Comparison of ENCODE assay signal across 3 cellular contexts in genomic region chr11:95081412-95081811, GRCh38.
TF ChIP-seq lines count a peak whose summit lies in the region.

No MANE protein-coding gene starts in this region.

TF ChIP-seq in IMR-90, 13 proteins besides CTCF, POLR2A, EP300 and RAD21:
- TF ChIP-seq MAFK (IDR thresholded peaks at IDR 0.05; ENCODE audit: low read depth, low read length) (no peak), BHLHE40 (IDR thresholded peaks at IDR 0.05; ENCODE audit: low read depth, low read length) (no peak), RCOR1 (IDR thresholded peaks at IDR 0.05; ENCODE audit: insufficient replicate concordance, low read length) (no peak), CEBPB (IDR thresholded peaks at IDR 0.05; ENCODE audit: low read depth, low read length) (no peak), NFE2L2 (IDR thresholded peaks at IDR 0.05; ENCODE audit: low read depth, low read length) (no peak), MXI1 (IDR thresholded peaks at IDR 0.05; ENCODE audit: borderline replicate concordance, low read depth, low read length) (no peak)
TF ChIP-seq in IMR-90: peak in this region for 0.

TF ChIP-seq in endothelial cell of umbilical vein, 7 proteins besides CTCF, POLR2A, EP300 and RAD21:
- TF ChIP-seq, protein P1, sequence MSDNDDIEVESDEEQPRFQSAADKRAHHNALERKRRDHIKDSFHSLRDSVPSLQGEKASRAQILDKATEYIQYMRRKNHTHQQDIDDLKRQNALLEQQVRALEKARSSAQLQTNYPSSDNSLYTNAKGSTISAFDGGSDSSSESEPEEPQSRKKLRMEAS (IDR thresholded peaks at IDR 0.05; ENCODE audit: insufficient read depth, insufficient read length) = no peak
- TF ChIP-seq FOS (IDR thresholded peaks at IDR 0.05; ENCODE audit: borderline replicate concordance, insufficient read depth, low read length) (no peak), EZH2 (IDR thresholded peaks at IDR 0.05; ENCODE audit: borderline replicate concordance, low read depth, low read length, severe bottlenecking) (no peak), GATA2 (IDR thresholded peaks at IDR 0.05; ENCODE audit: insufficient read depth, insufficient read length, low read depth, low read length) (no peak), JUN (IDR thresholded peaks at IDR 0.05; ENCODE audit: borderline replicate concordance, insufficient read depth, insufficient read length, low read depth) (no peak)

TF ChIP-seq in SK-N-SH treated with all-trans-retinoic acid at 6 μM for 48 hours, 23 proteins besides CTCF, POLR2A, EP300 and RAD21:
- TF ChIP-seq ZNF565 (CRISPR knock-in tag; conservative IDR thresholded peaks at IDR 0.05; ENCODE audit: low read depth) (no peak), GLIS3 (CRISPR knock-in tag; IDR thresholded peaks at IDR 0.05) (no peak), CSDC2 (CRISPR knock-in tag; IDR thresholded peaks at IDR 0.05) (no peak), ARNTL (CRISPR knock-in tag; IDR thresholded peaks at IDR 0.05; ENCODE audit: borderline replicate concordance, low read depth) (no peak), ZC3H10 (CRISPR knock-in tag; IDR thresholded peaks at IDR 0.05) (no peak), TCF4 (CRISPR knock-in tag; IDR thresholded peaks at IDR 0.05; ENCODE audit: borderline replicate concordance) (no peak), CREB5 (CRISPR knock-in tag; IDR thresholded peaks at IDR 0.05; ENCODE audit: low read depth) (no peak), SNAI2 (CRISPR knock-in tag; IDR thresholded peaks at IDR 0.05) (no peak), ZFP30 (CRISPR knock-in tag; IDR thresholded peaks at IDR 0.05) (no peak), BACH2 (CRISPR knock-in tag; IDR thresholded peaks at IDR 0.05; ENCODE audit: borderline replicate concordance) (no peak), PPARA (CRISPR knock-in tag; IDR thresholded peaks at IDR 0.05; ENCODE audit: borderline replicate concordance) (no peak), ZFP3 (CRISPR knock-in tag; IDR thresholded peaks at IDR 0.05) (no peak), CSRNP3 (CRISPR knock-in tag; IDR thresholded peaks at IDR 0.05) (no peak), ISL1 (CRISPR knock-in tag; IDR thresholded peaks at IDR 0.05) (no peak), ZNF8 (CRISPR knock-in tag; IDR thresholded peaks at IDR 0.05) (no peak)
- TF ChIP-seq, protein P2, sequence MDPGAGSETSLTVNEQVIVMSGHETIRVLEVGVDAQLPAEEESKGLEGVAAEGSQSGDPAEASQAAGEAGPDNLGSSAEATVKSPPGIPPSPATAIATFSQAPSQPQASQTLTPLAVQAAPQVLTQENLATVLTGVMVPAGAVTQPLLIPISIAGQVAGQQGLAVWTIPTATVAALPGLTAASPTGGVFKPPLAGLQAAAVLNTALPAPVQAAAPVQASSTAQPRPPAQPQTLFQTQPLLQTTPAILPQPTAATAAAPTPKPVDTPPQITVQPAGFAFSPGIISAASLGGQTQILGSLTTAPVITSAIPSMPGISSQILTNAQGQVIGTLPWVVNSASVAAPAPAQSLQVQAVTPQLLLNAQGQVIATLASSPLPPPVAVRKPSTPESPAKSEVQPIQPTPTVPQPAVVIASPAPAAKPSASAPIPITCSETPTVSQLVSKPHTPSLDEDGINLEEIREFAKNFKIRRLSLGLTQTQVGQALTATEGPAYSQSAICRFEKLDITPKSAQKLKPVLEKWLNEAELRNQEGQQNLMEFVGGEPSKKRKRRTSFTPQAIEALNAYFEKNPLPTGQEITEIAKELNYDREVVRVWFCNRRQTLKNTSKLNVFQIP (CRISPR knock-in tag; IDR thresholded peaks at IDR 0.05; ENCODE audit: borderline replicate concordance, low read depth) = no peak
- TF ChIP-seq, protein P3, sequence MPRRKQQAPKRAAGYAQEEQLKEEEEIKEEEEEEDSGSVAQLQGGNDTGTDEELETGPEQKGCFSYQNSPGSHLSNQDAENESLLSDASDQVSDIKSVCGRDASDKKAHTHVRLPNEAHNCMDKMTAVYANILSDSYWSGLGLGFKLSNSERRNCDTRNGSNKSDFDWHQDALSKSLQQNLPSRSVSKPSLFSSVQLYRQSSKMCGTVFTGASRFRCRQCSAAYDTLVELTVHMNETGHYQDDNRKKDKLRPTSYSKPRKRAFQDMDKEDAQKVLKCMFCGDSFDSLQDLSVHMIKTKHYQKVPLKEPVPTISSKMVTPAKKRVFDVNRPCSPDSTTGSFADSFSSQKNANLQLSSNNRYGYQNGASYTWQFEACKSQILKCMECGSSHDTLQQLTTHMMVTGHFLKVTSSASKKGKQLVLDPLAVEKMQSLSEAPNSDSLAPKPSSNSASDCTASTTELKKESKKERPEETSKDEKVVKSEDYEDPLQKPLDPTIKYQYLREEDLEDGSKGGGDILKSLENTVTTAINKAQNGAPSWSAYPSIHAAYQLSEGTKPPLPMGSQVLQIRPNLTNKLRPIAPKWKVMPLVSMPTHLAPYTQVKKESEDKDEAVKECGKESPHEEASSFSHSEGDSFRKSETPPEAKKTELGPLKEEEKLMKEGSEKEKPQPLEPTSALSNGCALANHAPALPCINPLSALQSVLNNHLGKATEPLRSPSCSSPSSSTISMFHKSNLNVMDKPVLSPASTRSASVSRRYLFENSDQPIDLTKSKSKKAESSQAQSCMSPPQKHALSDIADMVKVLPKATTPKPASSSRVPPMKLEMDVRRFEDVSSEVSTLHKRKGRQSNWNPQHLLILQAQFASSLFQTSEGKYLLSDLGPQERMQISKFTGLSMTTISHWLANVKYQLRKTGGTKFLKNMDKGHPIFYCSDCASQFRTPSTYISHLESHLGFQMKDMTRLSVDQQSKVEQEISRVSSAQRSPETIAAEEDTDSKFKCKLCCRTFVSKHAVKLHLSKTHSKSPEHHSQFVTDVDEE (CRISPR knock-in tag; IDR thresholded peaks at IDR 0.05) = no peak
